In genomic region chr1:244449936-244450508, GRCh38 we compare ENCODE assay signal across 8 cellular contexts. TPM values are rescaled to one million over a fixed set of nuclear protein-coding genes. Genes with fewer than 3 reads are reported as not detected.
A peak's percentile ranks its signal among the peaks of the same experiment; 100 is the strongest.
DNase-seq lines count a peak whose midpoint lies in the region; ATAC-seq, FAIRE-seq and TF ChIP-seq lines count a peak whose summit lies in the region.

No MANE protein-coding gene starts in this region.

- peaks cover 0 to 10% (median 0%) of the 10 kb centered on the region in 9 donors for H3K9me3 Mint-ChIP-seq in naive thymus-derived CD8-positive, alpha-beta T cell

- no peak for ATAC-seq in naive thymus-derived CD8-positive, alpha-beta T cell

- H3K36me3 ChIP-seq in HUES48 (ENCODE audit: control insufficient read depth, insufficient read depth, low read length) (peaks cover 8% of the 10 kb centered on the region; the same call in 1 of the 2 replicates), bronchial epithelial cell (ENCODE audit: control insufficient read depth, insufficient read depth, low read length) (no peaks in the 10 kb centered on the region)

- DNase-seq in AG10803 (ENCODE audit: low read depth) (no peak), bronchial epithelial cell (ENCODE audit: low read depth) (no peak), NCI-H128 (lab: John Stamatoyannopoulos, UW; ENCODE audit: unreplicated experiment) (no peak), AG08396 (ENCODE audit: low spot score) (no peak), NCI-H226 (no peak)
- DNase-seq in naive thymus-derived CD8-positive, alpha-beta T cell, result no peak
- no peak for DNase-seq in activated CD8-positive, alpha-beta memory T cell treated with anti-CD3 and anti-CD28 coated beads, Interleukin-2, amount 50 U/mL, for 4 hours

- peak overlapping the region; percentile 81 to 99 (median 92) for H3K4me3 Mint-ChIP-seq in naive thymus-derived CD8-positive, alpha-beta T cell

- H3K4me1 ChIP-seq in HUES48 (ENCODE audit: control insufficient read depth, insufficient read depth, low read length), result peaks cover 74% of the 10 kb centered on the region

- no peaks in the 10 kb centered on the region for H3K27me3 Mint-ChIP-seq in naive thymus-derived CD8-positive, alpha-beta T cell

- H3K27me3 ChIP-seq in HUES48 (ENCODE audit: control insufficient read depth, insufficient read depth, low read length) (no peaks in the 10 kb centered on the region), bronchial epithelial cell (ENCODE audit: control insufficient read depth, insufficient read depth, low read length) (no peaks in the 10 kb centered on the region)

- no peak overlapping the region for H3K9ac ChIP-seq in HUES48 (ENCODE audit: low read depth, low read length)

- TF ChIP-seq CTCF in AG10803 (conservative IDR thresholded peaks at IDR 0.05; ENCODE audit: low read length) (no peak), bronchial epithelial cell (IDR thresholded peaks at IDR 0.05; ENCODE audit: insufficient read depth, low read length, severe bottlenecking) (no peak)

- no peak overlapping the region for H3K27ac ChIP-seq in HUES48 (ENCODE audit: low read depth, low read length)

- H3K4me1 Mint-ChIP-seq in naive thymus-derived CD8-positive, alpha-beta T cell, result peaks cover 33 to 61% (median 58%) of the 10 kb centered on the region in 4 donors

- H3K4me3 ChIP-seq in AG10803 (ENCODE audit: low read length) (peak overlapping the region; percentile 84), HUES48 (ENCODE audit: low read depth, low read length) (peak overlapping the region; percentile 94), bronchial epithelial cell (ENCODE audit: low read depth, low read length) (peak overlapping the region; percentile 95)

- no peak for FAIRE-seq in bronchial epithelial cell (lab: Jason Lieb, UNC)

- POLR2A ChIA-PET in naive thymus-derived CD8-positive, alpha-beta T cell (lab: Charles Lee), result interaction anchor here (0.6 to 2.7 kb wide), 7 partner anchors 9 to 1152 kb away, joined by 3 to 20 read pairs (median 8); partner anchors contain the start of genes CATSPERE, COX20 and HNRNPU

- H3K36me3 Mint-ChIP-seq in naive thymus-derived CD8-positive, alpha-beta T cell, result peaks cover 0 to 21% (median 2%) of the 10 kb centered on the region in 3 donors

- peak overlapping the region; percentile 93 to 99 (median 98) for H3K27ac Mint-ChIP-seq in naive thymus-derived CD8-positive, alpha-beta T cell

- no peaks in the 10 kb centered on the region for H3K9me3 ChIP-seq in HUES48 (ENCODE audit: control insufficient read depth, insufficient read depth, low read length)

RNA-seq across cellular contexts. Expression of gene ADSS2, which starts 1.7 kb away (rescaled TPM):
- total RNA-seq in bronchial epithelial cell, result 31.2 and 40.8 TPM in 2 replicates
- total RNA-seq in naive thymus-derived CD8-positive, alpha-beta T cell, result 10 to 100 TPM; 59.3 to 62.0 TPM
- polyA plus RNA-seq in naive thymus-derived CD8-positive, alpha-beta T cell, result 10 to 100 TPM; 24.6 to 28.0 (median 27.5) TPM

RNA-seq across cellular contexts. Expression of gene CATSPERE, which starts 11.1 kb away (rescaled TPM):
- under 0.01 and 0.13 TPM in 2 replicates for total RNA-seq in bronchial epithelial cell
- 1 to 10 TPM; 2.4 to 2.7 TPM for total RNA-seq in naive thymus-derived CD8-positive, alpha-beta T cell
- 1 to 10 TPM in 1 of 3 donors, under 1 TPM in 2; 0.22 to 1.2 (median 0.61) TPM for polyA plus RNA-seq in naive thymus-derived CD8-positive, alpha-beta T cell
